In genomic region chr7:11754933-11755332, GRCh38 we compare ENCODE assay signal across 24 cellular contexts.
DNase-seq lines count a peak whose midpoint lies in the region; ATAC-seq, FAIRE-seq and TF ChIP-seq lines count a peak whose summit lies in the region.
"Had no signal": no experiment of that assay in that cellular context is flagged by ENCODE, and none has a peak within 500 bp of the region (broad histone marks: within the 10 kb centered on the region; RNA-seq: fewer than 3 reads in every experiment).

No MANE protein-coding gene starts in this region.

- CTCF ChIA-PET in A549 (lab: Yijun Ruan, JAX) (no interaction called here), WTC11 (lab: Charles Lee) (no interaction called here)

- DNase-seq in A549 (ENCODE audit: low read depth in 1 of 2, low spot score in 1 of 2) (no peak), NCI-H69 (lab: John Stamatoyannopoulos, UW) (peak; percentile 27), WTC11 (ENCODE audit: low spot score) (no peak), glutamatergic neuron (no peak), ovary (no peak), SW 1271 (lab: John Stamatoyannopoulos, UW) (no peak), left cardiac atrium (no peak)
- DNase-seq: ACHN; AML-193; C1 segment of cervical spinal cord; Calu3; CD4-positive, alpha-beta memory T cell; COR-L47; DMS53; DMS79 treated with DMSO at 0.1 percent for 48 hours; GF-D8; GOT3; HFFc6 had no signal

- intact Hi-C loops in ovary (cut with DNase I) (no loop called here), left cardiac atrium (cut with DNase I) (no loop called here)

- no peaks in the 10 kb centered on the region for H3K4me1 Mint-ChIP-seq in WTC11
- peaks cover 53% of the 10 kb centered on the region for H3K4me1 Mint-ChIP-seq in glutamatergic neuron (ENCODE audit: low read depth, unreplicated experiment)
- H3K4me1 Mint-ChIP-seq: CD4-positive, alpha-beta memory T cell had no signal

- FAIRE-seq in A549 (lab: Jason Lieb, UNC), result no peak
- FAIRE-seq: A204.1, GM12892, H54 had no signal

- H3K27ac ChIP-seq in A549 (peak overlapping the region; percentile 77 to 86), ovary (no peak overlapping the region)
- H3K27ac ChIP-seq: 22Rv1 had no signal

- H3K27me3 ChIP-seq in ovary, result no peaks in the 10 kb centered on the region

- H3K9me3 Mint-ChIP-seq in WTC11 (no peaks in the 10 kb centered on the region), glutamatergic neuron (ENCODE audit: unreplicated experiment) (peaks cover 5% of the 10 kb centered on the region)

- no peak for TF ChIP-seq POLR2A in A549 (IDR thresholded peaks at IDR 0.05; ENCODE audit: low read length)
- TF ChIP-seq POLR2A in ovary (IDR thresholded peaks at IDR 0.05), result no peak

- H3K27ac Mint-ChIP-seq in WTC11 (no peak overlapping the region), glutamatergic neuron (ENCODE audit: unreplicated experiment) (no peak overlapping the region)
- H3K27ac Mint-ChIP-seq: CD4-positive, alpha-beta memory T cell; HFFc6 had no signal

- H3K4me2 ChIP-seq in A549, result peak overlapping the region; percentile 66

- TF ChIP-seq EP300 in A549 (IDR thresholded peaks at IDR 0.05), result no peak
- TF ChIP-seq EP300 in ovary (IDR thresholded peaks at IDR 0.05), result no peak

- TF ChIP-seq CTCF in A549 (IDR thresholded peaks at IDR 0.05), result no peak
- TF ChIP-seq CTCF in WTC11 (IDR thresholded peaks at IDR 0.05), result no peak
- TF ChIP-seq CTCF in glutamatergic neuron (IDR thresholded peaks at IDR 0.05; ENCODE audit: partially characterized antibody, unreplicated experiment), result no peak
- no peak for TF ChIP-seq CTCF in ovary (IDR thresholded peaks at IDR 0.05)

- 77% methylated on average over 3 of the region's 3 CpGs for WGBS in A549 (ENCODE audit: missing lambda C conversion rate)
- WGBS in ovary, 3 donors, result 94 to 99% (median 97%) methylated on average over 3 of the region's 3 CpGs

- no peak overlapping the region for H3K4me3 ChIP-seq in A549
- H3K4me3 ChIP-seq in ovary, result no peak overlapping the region
- H3K4me3 ChIP-seq: HAP-1 had no signal

- H3K4me1 ChIP-seq in A549 (peaks cover 60% of the 10 kb centered on the region), ovary (ENCODE audit: insufficient read depth) (no peaks in the 10 kb centered on the region)

- H3K9me3 ChIP-seq in A549 (no peaks in the 10 kb centered on the region), ovary (no peaks in the 10 kb centered on the region)
- H3K9me3 ChIP-seq: HAP-1 had no signal

- H3K4me3 Mint-ChIP-seq in WTC11 (no peak overlapping the region), glutamatergic neuron (ENCODE audit: unreplicated experiment) (peak overlapping the region; percentile 32)
- H3K4me3 Mint-ChIP-seq: CD4-positive, alpha-beta memory T cell; HFFc6 had no signal

- POLR2A ChIA-PET in A549 (lab: Yijun Ruan, JAX), result no interaction called here
- POLR2A ChIA-PET in WTC11 (lab: Charles Lee), result no interaction called here

- H3K36me3 Mint-ChIP-seq in WTC11 (no peaks in the 10 kb centered on the region), glutamatergic neuron (ENCODE audit: unreplicated experiment) (peaks cover 4% of the 10 kb centered on the region)
- H3K36me3 Mint-ChIP-seq: CD4-positive, alpha-beta memory T cell had no signal

- H3K27me3 Mint-ChIP-seq in WTC11 (ENCODE audit: low read depth) (no peaks in the 10 kb centered on the region), glutamatergic neuron (ENCODE audit: unreplicated experiment) (peaks cover 3% of the 10 kb centered on the region)
- H3K27me3 Mint-ChIP-seq: CD4-positive, alpha-beta memory T cell had no signal

- no peak for ATAC-seq in A549
- ATAC-seq in WTC11, result peak; percentile 69; the same call in 1 of the 2 replicates
- no peak for ATAC-seq in GM18511 (IDR thresholded peaks at IDR 0.05; ENCODE audit: unreplicated experiment)
- no peak for ATAC-seq in left cardiac atrium

- H3K36me3 ChIP-seq in ovary, result no peaks in the 10 kb centered on the region
- H3K36me3 ChIP-seq: HAP-1 had no signal

- TF ChIP-seq RAD21 in A549 (conservative IDR thresholded peaks at IDR 0.05 in 1 of 2, IDR thresholded peaks at IDR 0.05 in 1 of 2), result no peak

TF ChIP-seq in A549, 52 proteins besides CTCF, POLR2A, EP300 and RAD21 (continues in another document):
- TF ChIP-seq NPAS2 (CRISPR knock-in tag; IDR thresholded peaks at IDR 0.05; ENCODE audit: borderline replicate concordance) (no peak), KDM5A (IDR thresholded peaks at IDR 0.05) (no peak), HEYL (CRISPR knock-in tag; IDR thresholded peaks at IDR 0.05) (no peak), PBX3 (IDR thresholded peaks at IDR 0.05) (no peak), GATA3 (IDR thresholded peaks at IDR 0.05; ENCODE audit: borderline replicate concordance) (no peak), HMGXB4 (CRISPR knock-in tag; IDR thresholded peaks at IDR 0.05; ENCODE audit: borderline replicate concordance) (no peak), FOXS1 (CRISPR knock-in tag; IDR thresholded peaks at IDR 0.05) (no peak), RNF2 (IDR thresholded peaks at IDR 0.05; ENCODE audit: borderline replicate concordance, low read depth) (no peak), SMC3 (IDR thresholded peaks at IDR 0.05) (no peak), MAZ (IDR thresholded peaks at IDR 0.05; ENCODE audit: borderline replicate concordance, low read depth, low read length) (no peak), KDM1A (IDR thresholded peaks at IDR 0.05; ENCODE audit: low read depth) (no peak), RCOR1 (IDR thresholded peaks at IDR 0.05; ENCODE audit: low read depth, low read length) (no peak), CBX8 (IDR thresholded peaks at IDR 0.05) (no peak), CBX2 (IDR thresholded peaks at IDR 0.05; ENCODE audit: borderline replicate concordance, low read depth) (no peak), RFX5 (IDR thresholded peaks at IDR 0.05) (no peak)

TF ChIP-seq in WTC11, 78 proteins besides CTCF, POLR2A, EP300 and RAD21 (continues in another document):
- TF ChIP-seq ZNF281 (CRISPR knock-in tag; IDR thresholded peaks at IDR 0.05) (no peak), FOXP4 (CRISPR knock-in tag; IDR thresholded peaks at IDR 0.05) (no peak), CDX4 (CRISPR knock-in tag; IDR thresholded peaks at IDR 0.05; ENCODE audit: borderline replicate concordance) (no peak), GABPB1 (CRISPR knock-in tag; IDR thresholded peaks at IDR 0.05) (no peak), EMX1 (CRISPR knock-in tag; IDR thresholded peaks at IDR 0.05) (no peak), ZNF219 (CRISPR knock-in tag; IDR thresholded peaks at IDR 0.05; ENCODE audit: borderline replicate concordance) (no peak), MAX (CRISPR knock-in tag; IDR thresholded peaks at IDR 0.05) (no peak), NFYB (CRISPR knock-in tag; conservative IDR thresholded peaks at IDR 0.05; ENCODE audit: low read depth) (no peak), ZSCAN18 (CRISPR knock-in tag; IDR thresholded peaks at IDR 0.05) (no peak), NFATC4 (CRISPR knock-in tag; IDR thresholded peaks at IDR 0.05) (no peak)

Comparison
In these comparisons a context has a peak if more than half of its experiments do, and no peak if none do; other contexts are left out.
1. H3K27ac ChIP-seq: peak in A549 (2 of 2); none in ovary (0 of 2).